13 cellular contexts compared by ENCODE assay signal in genomic region chr1:19949016-19949415, GRCh38. TPM values are rescaled to one million over a fixed set of nuclear protein-coding genes. Genes with fewer than 3 reads are reported as not detected.
DNase-seq lines count a peak whose midpoint lies in the region; ATAC-seq, FAIRE-seq and TF ChIP-seq lines count a peak whose summit lies in the region.
"Had no signal": no experiment of that assay in that cellular context is flagged by ENCODE, and none has a peak within 500 bp of the region (broad histone marks: within the 10 kb centered on the region; RNA-seq: fewer than 3 reads in every experiment).

No MANE protein-coding gene starts in this region.

- H3K4me3 Mint-ChIP-seq in activated T-helper 17 cell treated with anti-CD3 and anti-CD28 coated beads, Interleukin-2, amount 50 U/mL, for 72 hours, result no peak overlapping the region
- H3K4me3 Mint-ChIP-seq: activated T-cell treated with anti-CD3 and anti-CD28 coated beads, Interleukin-2, amount 50 U/mL, for 24 hours; naive thymus-derived CD4-positive, alpha-beta T cell; stimulated activated naive B cell treated with anti-CD40 and anti-IgM and Interleukin-4, amounts not matched to agents 10 μg/mL and 1 μg/mL and 100 μg/mL, for 72 hours had no signal

- TF ChIP-seq POLR2A in vagina (IDR thresholded peaks at IDR 0.05), result no peak

- FAIRE-seq in HTR-8/SVneo (lab: Jason Lieb, UNC), result no peak
- no peak for FAIRE-seq in bronchial epithelial cell (lab: Jason Lieb, UNC)
- no peak for FAIRE-seq in frontal cortex (lab: Jason Lieb, UNC)

- peaks cover 21% of the 10 kb centered on the region for H3K27me3 Mint-ChIP-seq in activated T-helper 17 cell treated with anti-CD3 and anti-CD28 coated beads, Interleukin-2, amount 50 U/mL, for 72 hours

- H3K36me3 Mint-ChIP-seq in activated T-helper 17 cell treated with anti-CD3 and anti-CD28 coated beads, Interleukin-2, amount 50 U/mL, for 72 hours (ENCODE audit: low read depth), result no peaks in the 10 kb centered on the region
- H3K36me3 Mint-ChIP-seq: naive thymus-derived CD4-positive, alpha-beta T cell had no signal

- DNase-seq in Ammon's horn (ENCODE audit: low spot score) (peak; percentile 15), HTR-8/SVneo (ENCODE audit: insufficient read length, low spot score) (peak; percentile 11), bronchial epithelial cell (ENCODE audit: low read depth) (peak; percentile 95), kidney glomerular epithelial cell (lab: John Stamatoyannopoulos, UW) (peak; percentile 14), frontal cortex (ENCODE audit: low spot score in 2 of 2) (no peak), NAMALWA (ENCODE audit: low spot score) (no peak), vagina (ENCODE audit: extremely low spot score in 2 of 2) (no peak)
- DNase-seq: activated T-cell treated with anti-CD3 and anti-CD28 coated beads, Interleukin-2, amount 50 U/mL, for 24 hours; naive thymus-derived CD4-positive, alpha-beta T cell; NCI-H2081; stimulated activated naive B cell treated with anti-CD40 and anti-IgM and Interleukin-4, amounts not matched to agents 10 μg/mL and 1 μg/mL and 100 μg/mL, for 72 hours had no signal

- no peaks in the 10 kb centered on the region for H3K4me1 ChIP-seq in vagina

- H3K27me3 ChIP-seq in bronchial epithelial cell (ENCODE audit: control insufficient read depth, insufficient read depth, low read length) (no peaks in the 10 kb centered on the region), vagina (no peaks in the 10 kb centered on the region)

- no peak for TF ChIP-seq CTCF in bronchial epithelial cell (IDR thresholded peaks at IDR 0.05; ENCODE audit: insufficient read depth, low read length, severe bottlenecking)
- TF ChIP-seq CTCF in vagina (IDR thresholded peaks at IDR 0.05), result no peak

- no peaks in the 10 kb centered on the region for H3K4me1 Mint-ChIP-seq in activated T-helper 17 cell treated with anti-CD3 and anti-CD28 coated beads, Interleukin-2, amount 50 U/mL, for 72 hours
- H3K4me1 Mint-ChIP-seq: naive thymus-derived CD4-positive, alpha-beta T cell had no signal

- H3K9me3 Mint-ChIP-seq in activated T-helper 17 cell treated with anti-CD3 and anti-CD28 coated beads, Interleukin-2, amount 50 U/mL, for 72 hours, result no peaks in the 10 kb centered on the region
- H3K9me3 Mint-ChIP-seq: activated T-cell treated with anti-CD3 and anti-CD28 coated beads, Interleukin-2, amount 50 U/mL, for 24 hours had no signal

- intact Hi-C loops in vagina (cut with DNase I), result no loop called here

- H3K4me3 ChIP-seq in bronchial epithelial cell (ENCODE audit: low read depth, low read length), result no peak overlapping the region
- H3K4me3 ChIP-seq in vagina, result no peak overlapping the region

- H3K27ac Mint-ChIP-seq in activated T-helper 17 cell treated with anti-CD3 and anti-CD28 coated beads, Interleukin-2, amount 50 U/mL, for 72 hours, result no peak overlapping the region
- H3K27ac Mint-ChIP-seq: activated T-cell treated with anti-CD3 and anti-CD28 coated beads, Interleukin-2, amount 50 U/mL, for 24 hours; naive thymus-derived CD4-positive, alpha-beta T cell; stimulated activated naive B cell treated with anti-CD40 and anti-IgM and Interleukin-4, amounts not matched to agents 10 μg/mL and 1 μg/mL and 100 μg/mL, for 72 hours had no signal

- no peak for ATAC-seq in activated T-helper 17 cell treated with anti-CD3 and anti-CD28 coated beads, Interleukin-2, amount 50 U/mL, for 72 hours (replicated peaks)
- ATAC-seq: naive thymus-derived CD4-positive, alpha-beta T cell; stimulated activated naive B cell treated with anti-CD40 and anti-IgM and Interleukin-4, amounts not matched to agents 10 μg/mL and 1 μg/mL and 100 μg/mL, for 72 hours had no signal

- no peak overlapping the region for H3K27ac ChIP-seq in vagina

- H3K36me3 ChIP-seq in bronchial epithelial cell (ENCODE audit: control insufficient read depth, insufficient read depth, low read length) (no peaks in the 10 kb centered on the region), vagina (no peaks in the 10 kb centered on the region)

- no peaks in the 10 kb centered on the region for H3K9me3 ChIP-seq in vagina

RNA-seq across cellular contexts. Expression of gene PLA2G2E, which starts 25.6 kb away (rescaled TPM):
- not detected in 2 replicates for total RNA-seq in bronchial epithelial cell
- total RNA-seq in frontal cortex, result not detected
- not detected for total RNA-seq in activated T-helper 17 cell treated with anti-CD3 and anti-CD28 coated beads, Interleukin-2, amount 50 U/mL, for 72 hours
- total RNA-seq in vagina, result not detected
- total RNA-seq: naive thymus-derived CD4-positive, alpha-beta T cell; OCI-LY7 had no signal

RNA-seq across cellular contexts. Expression of gene PLA2G2A, which starts 30.4 kb away (rescaled TPM):
- total RNA-seq in bronchial epithelial cell (not detected in 2 replicates), frontal cortex (not detected), vagina (515 TPM)
- not detected for total RNA-seq in activated T-helper 17 cell treated with anti-CD3 and anti-CD28 coated beads, Interleukin-2, amount 50 U/mL, for 72 hours
- total RNA-seq: naive thymus-derived CD4-positive, alpha-beta T cell; OCI-LY7 had no signal

Comparison
In these comparisons a context has a peak if more than half of its experiments do, and no peak if none do; other contexts are left out.
1. DNase-seq: peak in Ammon's horn (single experiment), HTR-8/SVneo (single experiment), bronchial epithelial cell (single experiment) and kidney glomerular epithelial cell (single experiment); none in frontal cortex (0 of 2), NAMALWA (single experiment) and vagina (0 of 2).
2. RNA of gene PLA2G2A, which starts 30.4 kb away (total RNA-seq): 515 TPM in vagina (single experiment); not detected in bronchial epithelial cell, not detected in frontal cortex (single experiment) and not detected in activated T-helper 17 cell treated with anti-CD3 and anti-CD28 coated beads, Interleukin-2, amount 50 U/mL, for 72 hours; every median in the first group is over 100 times any median in the second.